In genomic region chr1:214332950-214333798, GRCh38 we compare ENCODE assay signal across 1 cellular context.
TF ChIP-seq lines count a peak whose summit lies in the region.

No MANE protein-coding gene starts in this region.

TF ChIP-seq in IMR-90, 13 proteins besides CTCF, POLR2A, EP300 and RAD21:
- TF ChIP-seq CHD1 (IDR thresholded peaks at IDR 0.05; ENCODE audit: low read depth, low read length) (no peak), SMC3 (IDR thresholded peaks at IDR 0.05; ENCODE audit: low read depth, low read length) (peak; percentile 88)
- TF ChIP-seq, protein P1, sequence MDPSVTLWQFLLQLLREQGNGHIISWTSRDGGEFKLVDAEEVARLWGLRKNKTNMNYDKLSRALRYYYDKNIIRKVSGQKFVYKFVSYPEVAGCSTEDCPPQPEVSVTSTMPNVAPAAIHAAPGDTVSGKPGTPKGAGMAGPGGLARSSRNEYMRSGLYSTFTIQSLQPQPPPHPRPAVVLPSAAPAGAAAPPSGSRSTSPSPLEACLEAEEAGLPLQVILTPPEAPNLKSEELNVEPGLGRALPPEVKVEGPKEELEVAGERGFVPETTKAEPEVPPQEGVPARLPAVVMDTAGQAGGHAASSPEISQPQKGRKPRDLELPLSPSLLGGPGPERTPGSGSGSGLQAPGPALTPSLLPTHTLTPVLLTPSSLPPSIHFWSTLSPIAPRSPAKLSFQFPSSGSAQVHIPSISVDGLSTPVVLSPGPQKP (IDR thresholded peaks at IDR 0.05; ENCODE audit: borderline replicate concordance, low read depth, low read length) = no peak
